In genomic region chr11:76672431-76673163, GRCh38 we compare ENCODE assay signal across 8 cellular contexts. TPM values are rescaled to one million over a fixed set of nuclear protein-coding genes. Genes with fewer than 3 reads are reported as not detected.
DNase-seq lines count a peak whose midpoint lies in the region; ATAC-seq and TF ChIP-seq lines count a peak whose summit lies in the region.

No MANE protein-coding gene starts in this region.

- DNase-seq in ACHN (peak; percentile 29), breast epithelium (ENCODE audit: low spot score in 2 of 2) (no peak), HuH-7.5 (ENCODE audit: low spot score) (no peak), head of caudate nucleus (no peak)
- DNase-seq in activated T-cell treated with anti-CD3 and anti-CD28 coated beads, Interleukin-2, amount 50 U/mL, for 24 hours: peak; percentile 59

- in situ Hi-C loops in ACHN (cut with HindIII; ENCODE audit: low pct_ligation_motif_present, low pct_unique_long_range_greater_than_20kb, low sequenced_read_pairs): no loop called here

- H3K9me3 Mint-ChIP-seq in activated T-cell treated with anti-CD3 and anti-CD28 coated beads, Interleukin-2, amount 50 U/mL, for 24 hours: no peaks in the 10 kb centered on the region
- no peaks in the 10 kb centered on the region for H3K9me3 Mint-ChIP-seq in nephron

- peaks cover 27% of the 10 kb centered on the region for H3K4me1 Mint-ChIP-seq in activated T-cell treated with anti-CD3 and anti-CD28 coated beads, Interleukin-2, amount 50 U/mL, for 24 hours (ENCODE audit: low read depth)
- peaks cover 33% of the 10 kb centered on the region for H3K4me1 Mint-ChIP-seq in nephron

- TF ChIP-seq CTCF in nephron (IDR thresholded peaks at IDR 0.05; ENCODE audit: unreplicated experiment in 3 of 3) (no peak), breast epithelium (IDR thresholded peaks at IDR 0.05) (no peak)

- intact Hi-C loops in breast epithelium (cut with DNase I; ENCODE audit: low total_unique reads): no loop called here
- intact Hi-C loops in head of caudate nucleus (cut with DNase I): no loop called here

- ATAC-seq in GM19328 (IDR thresholded peaks at IDR 0.05; ENCODE audit: unreplicated experiment) (peak; percentile 51), HG03342 (IDR thresholded peaks at IDR 0.05; ENCODE audit: unreplicated experiment) (peak; percentile 51)

- H3K9me3 ChIP-seq in breast epithelium: no peaks in the 10 kb centered on the region

- peaks cover 32% of the 10 kb centered on the region for H3K27me3 Mint-ChIP-seq in activated T-cell treated with anti-CD3 and anti-CD28 coated beads, Interleukin-2, amount 50 U/mL, for 24 hours
- peaks cover 36% of the 10 kb centered on the region for H3K27me3 Mint-ChIP-seq in nephron (ENCODE audit: low read depth)

- no peaks in the 10 kb centered on the region for H3K4me1 ChIP-seq in breast epithelium

- peaks cover 0 to 8% of the 10 kb centered on the region in 2 donors for H3K27me3 ChIP-seq in breast epithelium

- H3K36me3 ChIP-seq in breast epithelium: no peaks in the 10 kb centered on the region

- no peaks in the 10 kb centered on the region for H3K36me3 Mint-ChIP-seq in activated T-cell treated with anti-CD3 and anti-CD28 coated beads, Interleukin-2, amount 50 U/mL, for 24 hours (ENCODE audit: low read depth)
- H3K36me3 Mint-ChIP-seq in nephron (ENCODE audit: low read depth): no peaks in the 10 kb centered on the region

- peak overlapping the region in 1 of 2 donors; percentile 88 for H3K27ac ChIP-seq in breast epithelium

- TF ChIP-seq POLR2A in breast epithelium (IDR thresholded peaks at IDR 0.05): no peak

- H3K4me3 Mint-ChIP-seq in activated T-cell treated with anti-CD3 and anti-CD28 coated beads, Interleukin-2, amount 50 U/mL, for 24 hours: no peak overlapping the region
- H3K4me3 Mint-ChIP-seq in nephron: peak overlapping the region; percentile 38 to 67 (median 62)

- H3K4me3 ChIP-seq in breast epithelium: no peak overlapping the region

- peak overlapping the region; percentile 39 for H3K27ac Mint-ChIP-seq in activated T-cell treated with anti-CD3 and anti-CD28 coated beads, Interleukin-2, amount 50 U/mL, for 24 hours
- H3K27ac Mint-ChIP-seq in nephron: no peak overlapping the region

RNA-seq across cellular contexts. Expression of gene LRRC32, which starts 2.0 kb away (rescaled TPM):
- 10 to 100 TPM in 2 of 3 donors, 1 to 10 TPM in 1; 7.5 to 56.0 (median 42.6) TPM for total RNA-seq in breast epithelium

Comparison
In these comparisons a context has a peak if more than half of its experiments do, and no peak if none do; other contexts are left out.
1. DNase-seq: peak in ACHN (single experiment) and activated T-cell treated with anti-CD3 and anti-CD28 coated beads, Interleukin-2, amount 50 U/mL, for 24 hours (single experiment); none in breast epithelium (0 of 2), HuH-7.5 (single experiment) and head of caudate nucleus (0 of 42).